In genomic region chr21:31343030-31343510, GRCh38 we compare ENCODE assay signal across 9 cellular contexts. TPM values are rescaled to one million over a fixed set of nuclear protein-coding genes. Genes with fewer than 3 reads are reported as not detected.
DNase-seq lines count a peak whose midpoint lies in the region; ATAC-seq and TF ChIP-seq lines count a peak whose summit lies in the region.
"Had no signal": no experiment of that assay in that cellular context is flagged by ENCODE, and none has a peak within 500 bp of the region (broad histone marks: within the 10 kb centered on the region; RNA-seq: fewer than 3 reads in every experiment).

No MANE protein-coding gene starts in this region.

- H2AFZ ChIP-seq in neural progenitor cell (replicated peaks): no peak overlapping the region

- peaks cover 17% of the 10 kb centered on the region for H3K27me3 Mint-ChIP-seq in CD8-positive, alpha-beta T cell (ENCODE audit: low read depth)
- H3K27me3 Mint-ChIP-seq in neural progenitor cell (ENCODE audit: insufficient read depth, low read depth): peaks cover 5% of the 10 kb centered on the region

- no peaks in the 10 kb centered on the region for H3K9me3 Mint-ChIP-seq in CD8-positive, alpha-beta T cell
- H3K9me3 Mint-ChIP-seq in neural progenitor cell: no peaks in the 10 kb centered on the region

- peaks cover 96% of the 10 kb centered on the region for H4K20me1 ChIP-seq in neural progenitor cell (ENCODE audit: low read depth)

- H3K9ac ChIP-seq in neural progenitor cell: peak overlapping the region; percentile 10

- peaks cover 41% of the 10 kb centered on the region for H3K79me2 ChIP-seq in neural progenitor cell (ENCODE audit: low read depth)

- H3K4me1 ChIP-seq in CD8-positive, alpha-beta T cell (ENCODE audit: insufficient read depth, low read length): peaks cover 15% of the 10 kb centered on the region
- H3K4me1 ChIP-seq in SJSA1 (replicated peaks) (peaks cover 32% of the 10 kb centered on the region), neural progenitor cell (peaks cover 29% of the 10 kb centered on the region)

- TF ChIP-seq CTCF in CD8-positive, alpha-beta T cell (IDR thresholded peaks at IDR 0.05): no peak
- TF ChIP-seq CTCF in neural progenitor cell (IDR thresholded peaks at IDR 0.05): no peak

- H3K4me3 ChIP-seq in CD8-positive, alpha-beta T cell (ENCODE audit: low read depth, low read length): peak overlapping the region; percentile 49
- H3K4me3 ChIP-seq in SJSA1: peak overlapping the region; percentile 50
- H3K4me3 ChIP-seq in neural progenitor cell: peak overlapping the region; percentile 69

- DNase-seq in CD8-positive, alpha-beta T cell: no peak
- DNase-seq in SJSA1 (ENCODE audit: low read depth in 1 of 2, low spot score in 2 of 2): no peak
- no peak for DNase-seq in epithelial cell of prostate (ENCODE audit: low read depth, low spot score)
- no peak for DNase-seq in neural progenitor cell (ENCODE audit: low spot score)
- no peak for DNase-seq in NCI-H446 (lab: John Stamatoyannopoulos, UW)
- DNase-seq in RPMI8226: no peak
- DNase-seq in activated CD4-positive, alpha-beta T cell treated with anti-CD3 and anti-CD28 coated beads for 48 hours: no peak
- DNase-seq: NCI-H524 treated with DMSO at 0.1 percent for 48 hours had no signal

- no peak overlapping the region for H3K27ac Mint-ChIP-seq in CD8-positive, alpha-beta T cell
- H3K27ac Mint-ChIP-seq in neural progenitor cell: no peak overlapping the region

- intact Hi-C loops in CD8-positive, alpha-beta T cell (cut with DNase I, micrococcal nuclease): loop anchor here (5.0 kb wide), 2 partner anchors 164 to 214 kb away; no protein-coding TSS in a partner anchor

- H3K27ac ChIP-seq in CD8-positive, alpha-beta T cell (ENCODE audit: low read depth, low read length): no peak overlapping the region
- no peak overlapping the region for H3K27ac ChIP-seq in SJSA1
- peak overlapping the region; percentile 71 for H3K27ac ChIP-seq in epithelial cell of prostate
- no peak overlapping the region for H3K27ac ChIP-seq in neural progenitor cell

- CTCF ChIA-PET in CD8-positive, alpha-beta T cell (lab: Charles Lee): interaction anchor here (1.4 kb wide), 1 partner anchor 238 kb away, joined by 5 read pairs; no protein-coding TSS in a partner anchor

- peak overlapping the region; percentile 90 for H3K4me3 Mint-ChIP-seq in CD8-positive, alpha-beta T cell
- peak overlapping the region; percentile 90 for H3K4me3 Mint-ChIP-seq in neural progenitor cell

- H3F3A ChIP-seq in neural progenitor cell (ENCODE audit: low read depth): peaks cover 26% of the 10 kb centered on the region

- POLR2A ChIA-PET in CD8-positive, alpha-beta T cell (lab: Charles Lee): interaction anchor here (0.6 to 1.0 kb wide), 2 partner anchors 54 to 61 kb away, joined by 3 read pairs; no protein-coding TSS in a partner anchor

- no peaks in the 10 kb centered on the region for H3K27me3 ChIP-seq in CD8-positive, alpha-beta T cell (ENCODE audit: insufficient read depth, low read length)
- H3K27me3 ChIP-seq in SJSA1 (replicated peaks): 0 out of 2 replicates have a peak, but pooled peaks cover 5% of the 10 kb centered on the region
- peaks cover 21% of the 10 kb centered on the region for H3K27me3 ChIP-seq in neural progenitor cell

- no peaks in the 10 kb centered on the region for H3K36me3 Mint-ChIP-seq in CD8-positive, alpha-beta T cell
- H3K36me3 Mint-ChIP-seq in neural progenitor cell: no peaks in the 10 kb centered on the region

- H3K36me3 ChIP-seq in CD8-positive, alpha-beta T cell (ENCODE audit: insufficient read depth, low read length): no peaks in the 10 kb centered on the region
- H3K36me3 ChIP-seq in SJSA1 (no peaks in the 10 kb centered on the region), neural progenitor cell (no peaks in the 10 kb centered on the region)

- no peaks in the 10 kb centered on the region for H3K9me3 ChIP-seq in CD8-positive, alpha-beta T cell (ENCODE audit: low read length)
- H3K9me3 ChIP-seq in SJSA1 (replicated peaks) (no peaks in the 10 kb centered on the region), neural progenitor cell (ENCODE audit: low read depth) (no peaks in the 10 kb centered on the region)

- peaks cover 35% of the 10 kb centered on the region for H3K4me1 Mint-ChIP-seq in CD8-positive, alpha-beta T cell (ENCODE audit: low read depth)
- peaks cover 59% of the 10 kb centered on the region for H3K4me1 Mint-ChIP-seq in neural progenitor cell

- ATAC-seq in CD8-positive, alpha-beta T cell: no peak
- ATAC-seq in GM21786 (IDR thresholded peaks at IDR 0.05; ENCODE audit: unreplicated experiment): no peak

- H3K4me2 ChIP-seq in neural progenitor cell: peak overlapping the region; percentile 96

RNA-seq across cellular contexts. Expression of gene TIAM1, which starts 1.0 kb away (rescaled TPM):
- 1 to 10 TPM; 8.0 to 8.5 TPM for total RNA-seq in CD8-positive, alpha-beta T cell
- total RNA-seq in SJSA1 (2014; rRNA removed; shearing (Covaris generic)): 7.8 and 8.3 TPM in 2 replicates
- total RNA-seq in neural progenitor cell (ENCODE audit: low replicate concordance): 27.2 and 30.2 TPM in 2 replicates
